13 cellular contexts compared by ENCODE assay signal in genomic region chr20:52800734-52801627, GRCh38.
DNase-seq lines count a peak whose midpoint lies in the region; ATAC-seq and TF ChIP-seq lines count a peak whose summit lies in the region.
"Had no signal": no experiment of that assay in that cellular context is flagged by ENCODE, and none has a peak within 500 bp of the region (broad histone marks: within the 10 kb centered on the region; RNA-seq: fewer than 3 reads in every experiment).

No MANE protein-coding gene starts in this region.

- TF ChIP-seq EP300 in SK-N-SH (IDR thresholded peaks at IDR 0.05; ENCODE audit: borderline replicate concordance in 1 of 2, low read depth in 1 of 2, low read length in 1 of 2) (no peak), stomach (IDR thresholded peaks at IDR 0.05) (no peak)

- H3K9me2 ChIP-seq in SK-N-SH (no peaks in the 10 kb centered on the region), PC-9 (ENCODE audit: insufficient read depth) (no peaks in the 10 kb centered on the region)

- H3K27me3 ChIP-seq in SK-N-SH (ENCODE audit: insufficient read depth) (no peaks in the 10 kb centered on the region), stomach (no peaks in the 10 kb centered on the region), PC-9 (ENCODE audit: insufficient read depth, low read depth) (no peaks in the 10 kb centered on the region)

- no peak overlapping the region for H3K4me3 ChIP-seq in SK-N-SH (ENCODE audit: low read depth in 2 of 2, low read length in 1 of 2)
- no peak overlapping the region for H3K4me3 ChIP-seq in epithelial cell of esophagus (ENCODE audit: low read length)
- H3K4me3 ChIP-seq in stomach: no peak overlapping the region
- H3K4me3 ChIP-seq in PC-9: no peak overlapping the region

- CTCF ChIA-PET in SK-N-SH (lab: Yijun Ruan, JAX) (interaction anchor here (1.3 to 5.4 kb wide), 5 partner anchors 193 to 746 kb away, joined by 3 to 37 read pairs (median 5); no protein-coding TSS in a partner anchor), PC-9 (lab: Charles Lee) (no interaction called here)

- H3K9ac ChIP-seq in SK-N-SH: no peak overlapping the region

- WGBS in SK-N-SH (ENCODE audit: low lambda C conversion rate): 24% methylated on average over 6 of the region's 6 CpGs
- WGBS in stomach, 5 donors: 42 to 69% (median 50%) methylated on average over 6 of the region's 6 CpGs

- H3F3A ChIP-seq in SK-N-SH (replicated peaks; ENCODE audit: insufficient read depth) (no peaks in the 10 kb centered on the region), PC-9 (ENCODE audit: insufficient read depth, low read depth) (no peaks in the 10 kb centered on the region)

- H3K27ac ChIP-seq in SK-N-SH (ENCODE audit: low read depth in 2 of 2, low read length in 1 of 2) (peak overlapping the region in 1 of 2 experiments; percentile 86; a peak in 2 of 4 replicates), stomach (peak overlapping the region; percentile 20 to 72 (median 48)), PC-9 (no peak overlapping the region)

- BruUV-seq in PC-9 (replicated peaks; lab: Mats Ljungman, UMichigan): no TSS peak

- peak; percentile 30 for TF ChIP-seq RAD21 in SK-N-SH (IDR thresholded peaks at IDR 0.05; ENCODE audit: low read length)

- TF ChIP-seq POLR2A in stomach (IDR thresholded peaks at IDR 0.05): no peak

- H3K4me2 ChIP-seq in SK-N-SH (no peak overlapping the region), PC-9 (no peak overlapping the region)

- H3K36me3 ChIP-seq in SK-N-SH (replicated peaks in 1 of 2; ENCODE audit: control insufficient read depth in 1 of 2, insufficient read depth in 2 of 2, low read length in 1 of 2) (no peaks in the 10 kb centered on the region), stomach (no peaks in the 10 kb centered on the region), PC-9 (ENCODE audit: low read depth) (no peaks in the 10 kb centered on the region)

- intact Hi-C loops in stomach (cut with DNase I; ENCODE audit: low total_unique reads): no loop called here
- intact Hi-C loops in PC-9 (cut with micrococcal nuclease; ENCODE audit: unreplicated experiment): no loop called here

- H3K79me2 ChIP-seq in SK-N-SH (ENCODE audit: insufficient read depth) (no peaks in the 10 kb centered on the region), PC-9 (ENCODE audit: low read depth) (no peaks in the 10 kb centered on the region)

- H3K9me3 ChIP-seq in SK-N-SH (no peaks in the 10 kb centered on the region), stomach (no peaks in the 10 kb centered on the region), PC-9 (ENCODE audit: insufficient read depth, low read depth) (no peaks in the 10 kb centered on the region)

- ATAC-seq in SK-N-SH treated with all-trans-retinoic acid at 6 μM for 48 hours (no peak), GM21447 (IDR thresholded peaks at IDR 0.05; ENCODE audit: unreplicated experiment) (no peak)

- H4K20me1 ChIP-seq in SK-N-SH (ENCODE audit: insufficient read depth) (no peaks in the 10 kb centered on the region), PC-9 (ENCODE audit: insufficient read depth) (no peaks in the 10 kb centered on the region)

- H2AFZ ChIP-seq in SK-N-SH (ENCODE audit: low read depth): no peak overlapping the region
- no peak overlapping the region for H2AFZ ChIP-seq in PC-9

- POLR2A ChIA-PET in SK-N-SH (lab: Yijun Ruan, JAX): interaction anchor here (1.2 kb wide), 1 partner anchor 488 kb away, joined by 3 read pairs; no protein-coding TSS in a partner anchor
- POLR2A ChIA-PET in PC-9 (lab: Charles Lee; ENCODE audit: unreplicated experiment): no interaction called here

- H3K4me1 ChIP-seq in SK-N-SH (ENCODE audit: control insufficient read depth in 1 of 2, insufficient read depth in 2 of 2, low read depth in 1 of 2, low read length in 1 of 2) (peaks cover 0 to 16% of the 10 kb centered on the region in 2 experiments; a peak in 2 of 4 replicates), stomach (peaks cover 0 to 23% (median 17%) of the 10 kb centered on the region in 4 donors), PC-9 (replicated peaks; ENCODE audit: insufficient read depth) (no peaks in the 10 kb centered on the region)

- TF ChIP-seq CTCF in SK-N-SH (IDR thresholded peaks at IDR 0.05) (no peak), epithelial cell of esophagus (IDR thresholded peaks at IDR 0.05; ENCODE audit: insufficient read depth, low read depth, low read length, missing control alignments) (no peak), stomach (IDR thresholded peaks at IDR 0.05) (no peak), PC-9 (conservative IDR thresholded peaks at IDR 0.05) (no peak)

- peak; percentile 34 for DNase-seq in SK-N-SH
- DNase-seq in NCI-H82 (lab: John Stamatoyannopoulos, UW): peak; percentile 69
- peak; percentile 29 for DNase-seq in epithelial cell of esophagus (ENCODE audit: low read depth)
- no peak for DNase-seq in stomach
- DNase-seq in medulla oblongata (ENCODE audit: extremely low spot score): no peak
- DNase-seq in PC-9: no peak
- DNase-seq: 8988T, DMS53, KG1, NCI-H1092, NCI-H774 had no signal

TF ChIP-seq in SK-N-SH, 30 proteins besides CTCF, POLR2A, EP300 and RAD21 (continues in another document):
- TF ChIP-seq, protein P1, sequence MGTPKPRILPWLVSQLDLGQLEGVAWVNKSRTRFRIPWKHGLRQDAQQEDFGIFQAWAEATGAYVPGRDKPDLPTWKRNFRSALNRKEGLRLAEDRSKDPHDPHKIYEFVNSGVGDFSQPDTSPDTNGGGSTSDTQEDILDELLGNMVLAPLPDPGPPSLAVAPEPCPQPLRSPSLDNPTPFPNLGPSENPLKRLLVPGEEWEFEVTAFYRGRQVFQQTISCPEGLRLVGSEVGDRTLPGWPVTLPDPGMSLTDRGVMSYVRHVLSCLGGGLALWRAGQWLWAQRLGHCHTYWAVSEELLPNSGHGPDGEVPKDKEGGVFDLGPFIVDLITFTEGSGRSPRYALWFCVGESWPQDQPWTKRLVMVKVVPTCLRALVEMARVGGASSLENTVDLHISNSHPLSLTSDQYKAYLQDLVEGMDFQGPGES (IDR thresholded peaks at IDR 0.05; ENCODE audit: low read depth, low read length): no peak
- TF ChIP-seq SIN3A (IDR thresholded peaks at IDR 0.05; ENCODE audit: borderline replicate concordance, low read depth, low read length) (no peak), EZH2phosphoT487 (IDR thresholded peaks at IDR 0.05; ENCODE audit: borderline replicate concordance, low read depth) (no peak), RXRA (IDR thresholded peaks at IDR 0.05; ENCODE audit: borderline replicate concordance, low read depth) (no peak), SMC3 (IDR thresholded peaks at IDR 0.05; ENCODE audit: low read depth, low read length) (no peak), RFX5 (IDR thresholded peaks at IDR 0.05; ENCODE audit: low read length) (no peak), FOXJ3 (CRISPR knock-in tag; IDR thresholded peaks at IDR 0.05) (no peak), TCF12 (IDR thresholded peaks at IDR 0.05) (no peak), TAF1 (IDR thresholded peaks at IDR 0.05; ENCODE audit: borderline replicate concordance, low read depth, low read length) (no peak)

TF ChIP-seq in SK-N-SH treated with all-trans-retinoic acid at 6 μM for 48 hours, 23 proteins besides CTCF, POLR2A, EP300 and RAD21 (continues in another document):
- TF ChIP-seq CSDC2 (CRISPR knock-in tag; IDR thresholded peaks at IDR 0.05): no peak
- TF ChIP-seq, protein P2, sequence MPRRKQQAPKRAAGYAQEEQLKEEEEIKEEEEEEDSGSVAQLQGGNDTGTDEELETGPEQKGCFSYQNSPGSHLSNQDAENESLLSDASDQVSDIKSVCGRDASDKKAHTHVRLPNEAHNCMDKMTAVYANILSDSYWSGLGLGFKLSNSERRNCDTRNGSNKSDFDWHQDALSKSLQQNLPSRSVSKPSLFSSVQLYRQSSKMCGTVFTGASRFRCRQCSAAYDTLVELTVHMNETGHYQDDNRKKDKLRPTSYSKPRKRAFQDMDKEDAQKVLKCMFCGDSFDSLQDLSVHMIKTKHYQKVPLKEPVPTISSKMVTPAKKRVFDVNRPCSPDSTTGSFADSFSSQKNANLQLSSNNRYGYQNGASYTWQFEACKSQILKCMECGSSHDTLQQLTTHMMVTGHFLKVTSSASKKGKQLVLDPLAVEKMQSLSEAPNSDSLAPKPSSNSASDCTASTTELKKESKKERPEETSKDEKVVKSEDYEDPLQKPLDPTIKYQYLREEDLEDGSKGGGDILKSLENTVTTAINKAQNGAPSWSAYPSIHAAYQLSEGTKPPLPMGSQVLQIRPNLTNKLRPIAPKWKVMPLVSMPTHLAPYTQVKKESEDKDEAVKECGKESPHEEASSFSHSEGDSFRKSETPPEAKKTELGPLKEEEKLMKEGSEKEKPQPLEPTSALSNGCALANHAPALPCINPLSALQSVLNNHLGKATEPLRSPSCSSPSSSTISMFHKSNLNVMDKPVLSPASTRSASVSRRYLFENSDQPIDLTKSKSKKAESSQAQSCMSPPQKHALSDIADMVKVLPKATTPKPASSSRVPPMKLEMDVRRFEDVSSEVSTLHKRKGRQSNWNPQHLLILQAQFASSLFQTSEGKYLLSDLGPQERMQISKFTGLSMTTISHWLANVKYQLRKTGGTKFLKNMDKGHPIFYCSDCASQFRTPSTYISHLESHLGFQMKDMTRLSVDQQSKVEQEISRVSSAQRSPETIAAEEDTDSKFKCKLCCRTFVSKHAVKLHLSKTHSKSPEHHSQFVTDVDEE (CRISPR knock-in tag; IDR thresholded peaks at IDR 0.05): no peak; the same call in 1 of the 2 replicates
- TF ChIP-seq GLIS3 (CRISPR knock-in tag; IDR thresholded peaks at IDR 0.05): no peak
- TF ChIP-seq ESRRG (CRISPR knock-in tag; IDR thresholded peaks at IDR 0.05): no peak
- no peak; the same call in 1 of the 2 replicates for TF ChIP-seq ISL1 (CRISPR knock-in tag; IDR thresholded peaks at IDR 0.05)
- no peak for TF ChIP-seq SNAI2 (CRISPR knock-in tag; IDR thresholded peaks at IDR 0.05)
- no peak for TF ChIP-seq BACH2 (CRISPR knock-in tag; IDR thresholded peaks at IDR 0.05; ENCODE audit: borderline replicate concordance)
- TF ChIP-seq ZNF70 (CRISPR knock-in tag; IDR thresholded peaks at IDR 0.05): no peak
- no peak for TF ChIP-seq TCF4 (CRISPR knock-in tag; IDR thresholded peaks at IDR 0.05; ENCODE audit: borderline replicate concordance)
- TF ChIP-seq PPARA (CRISPR knock-in tag; IDR thresholded peaks at IDR 0.05; ENCODE audit: borderline replicate concordance): no peak
- TF ChIP-seq ZNF8 (CRISPR knock-in tag; IDR thresholded peaks at IDR 0.05): no peak
- TF ChIP-seq OSR1 (CRISPR knock-in tag; IDR thresholded peaks at IDR 0.05): no peak
- TF ChIP-seq ARNTL (CRISPR knock-in tag; IDR thresholded peaks at IDR 0.05; ENCODE audit: borderline replicate concordance, low read depth): no peak

Comparison
In these comparisons a context has a peak if more than half of its experiments do, and no peak if none do; other contexts are left out.
1. DNase-seq: peak in SK-N-SH (single experiment), NCI-H82 (single experiment) and epithelial cell of esophagus (single experiment); none in stomach (single experiment), medulla oblongata (single experiment) and PC-9 (0 of 2).